In genomic region chr6:113690255-113690956, GRCh38 we compare ENCODE assay signal across 1 cellular context.
A peak's percentile ranks its signal among the peaks of the same experiment; 100 is the strongest.
TF ChIP-seq lines count a peak whose summit lies in the region.

No MANE protein-coding gene starts in this region.

TF ChIP-seq in GM12878, 131 proteins besides CTCF, POLR2A, EP300 and RAD21 (continued from another document and continues in another):
- TF ChIP-seq BCLAF1 (IDR thresholded peaks at IDR 0.05) (no peak), BCL3 (IDR thresholded peaks at IDR 0.05; ENCODE audit: borderline replicate concordance, insufficient read depth, low read depth, low read length, poor library complexity, severe bottlenecking) (no peak), YBX1 (IDR thresholded peaks at IDR 0.05) (no peak), POLR2AphosphoS2 (IDR thresholded peaks at IDR 0.05; ENCODE audit: low read depth, low read length) (no peak), ZBED1 (IDR thresholded peaks at IDR 0.05; ENCODE audit: borderline replicate concordance) (peak; percentile 60; the same call in 1 of the 2 replicates), BCL11A (IDR thresholded peaks at IDR 0.05; ENCODE audit: low read depth, low read length) (peak; percentile 63; the same call in 1 of the 2 replicates), SUZ12 (IDR thresholded peaks at IDR 0.05; ENCODE audit: unreplicated experiment) (no peak), MTA2 (IDR thresholded peaks at IDR 0.05; ENCODE audit: low read depth) (peak; percentile 47; the same call in 1 of the 2 replicates), SMC3 (IDR thresholded peaks at IDR 0.05; ENCODE audit: borderline replicate concordance, low read length) (no peak), CREB1 (IDR thresholded peaks at IDR 0.05; ENCODE audit: low read depth) (peak; percentile 67), FOXK2 (IDR thresholded peaks at IDR 0.05) (no peak), PML (IDR thresholded peaks at IDR 0.05; ENCODE audit: low read length) (peak; percentile 51; the same call in 1 of the 2 replicates), GATAD2B (conservative IDR thresholded peaks at IDR 0.05; ENCODE audit: low read depth) (no peak), CBFB (IDR thresholded peaks at IDR 0.05; ENCODE audit: low read depth) (peak; percentile 52; the same call in 1 of the 2 replicates), BACH1 (IDR thresholded peaks at IDR 0.05; ENCODE audit: borderline replicate concordance) (no peak), TCF3 (IDR thresholded peaks at IDR 0.05; ENCODE audit: borderline replicate concordance, insufficient read depth, low read depth, low read length) (peak; percentile 68; the same call in 1 of the 2 replicates), SPI1 (IDR thresholded peaks at IDR 0.05; ENCODE audit: borderline replicate concordance, insufficient read depth, low read depth, low read length) (no peak), E2F4 (IDR thresholded peaks at IDR 0.05; ENCODE audit: low read depth, low read length) (no peak), SIN3A (IDR thresholded peaks at IDR 0.05; ENCODE audit: low read depth, low read length) (no peak), MTA3 (IDR thresholded peaks at IDR 0.05; ENCODE audit: borderline replicate concordance, low read length) (peak; percentile 59; the same call in 1 of the 2 replicates), NFXL1 (IDR thresholded peaks at IDR 0.05; ENCODE audit: borderline replicate concordance) (no peak), ZNF384 (IDR thresholded peaks at IDR 0.05; ENCODE audit: borderline replicate concordance, low read depth, low read length) (peak; percentile 13; the same call in 1 of the 2 replicates), PKNOX1 (IDR thresholded peaks at IDR 0.05) (no peak), RBBP5 (conservative IDR thresholded peaks at IDR 0.05) (no peak), IKZF1 (conservative IDR thresholded peaks at IDR 0.05) (peak; percentile 20; the same call in 1 of the 2 replicates), ZNF24 (IDR thresholded peaks at IDR 0.05) (no peak), ATF7 (IDR thresholded peaks at IDR 0.05; ENCODE audit: low read depth) (peak; percentile 96), CBX5 (IDR thresholded peaks at IDR 0.05; ENCODE audit: low read depth) (no peak), NRF1 (conservative IDR thresholded peaks at IDR 0.05; ENCODE audit: low read depth, low read length) (no peak), FOS (IDR thresholded peaks at IDR 0.05; ENCODE audit: borderline replicate concordance, extremely low read depth, insufficient read length) (no peak), ELK1 (IDR thresholded peaks at IDR 0.05; ENCODE audit: low read depth, low read length) (no peak), SMAD5 (IDR thresholded peaks at IDR 0.05; ENCODE audit: low read depth) (no peak), BHLHE40 (IDR thresholded peaks at IDR 0.05; ENCODE audit: borderline replicate concordance in 1 of 2, low read depth in 2 of 2, low read length in 1 of 2) (peak in 1 of 2 experiments; percentile 19; a peak in 1 of 4 replicates), TCF7 (IDR thresholded peaks at IDR 0.05; ENCODE audit: borderline replicate concordance) (no peak), SKIL (IDR thresholded peaks at IDR 0.05; ENCODE audit: low read depth, poor library complexity, severe bottlenecking) (no peak), SMAD1 (IDR thresholded peaks at IDR 0.05; ENCODE audit: low read depth, partially characterized antibody) (no peak), EGR1 (IDR thresholded peaks at IDR 0.05; ENCODE audit: borderline replicate concordance in 1 of 2, low read depth in 2 of 2, low read length in 2 of 2) (no peak), PRDM15 (CRISPR knock-in tag; IDR thresholded peaks at IDR 0.05) (no peak), RB1 (IDR thresholded peaks at IDR 0.05; ENCODE audit: borderline replicate concordance) (no peak), CUX1 (IDR thresholded peaks at IDR 0.05; ENCODE audit: insufficient replicate concordance, low read depth, low read length) (no peak), POU2F2 (IDR thresholded peaks at IDR 0.05; ENCODE audit: borderline replicate concordance, low read depth, low read length) (no peak), PAX8 (IDR thresholded peaks at IDR 0.05) (no peak)
